ENCODE assay signal across 15 cellular contexts in the genomic region with DNA sequence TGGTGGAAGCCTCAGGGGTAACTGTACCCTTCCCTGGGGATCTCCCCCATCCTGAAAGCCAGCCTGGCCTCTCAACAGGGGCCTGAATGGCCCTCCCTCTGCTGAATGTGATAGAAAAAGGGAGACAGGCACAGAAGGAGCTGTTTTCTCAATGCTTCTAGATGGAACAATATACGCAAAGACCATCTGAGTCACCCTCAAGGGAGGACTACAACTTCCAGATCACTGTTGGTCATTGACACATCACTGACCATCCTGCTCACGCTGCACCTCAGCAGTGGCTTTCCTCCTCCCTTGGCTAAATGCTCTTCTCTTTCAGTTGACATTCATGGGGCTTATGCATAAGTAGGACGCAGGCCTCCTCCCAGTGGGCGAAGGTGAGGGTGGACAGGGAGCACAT.
DNase-seq lines count a peak whose midpoint lies in the region; ATAC-seq, FAIRE-seq and TF ChIP-seq lines count a peak whose summit lies in the region.
"Had no signal": no experiment of that assay in that cellular context is flagged by ENCODE, and none has a peak within 500 bp of the region (broad histone marks: within the 10 kb centered on the region; RNA-seq: fewer than 3 reads in every experiment).

No MANE protein-coding gene starts in this region.

- FAIRE-seq in H1 (lab: Jason Lieb, UNC): no peak

- H3F3A ChIP-seq in neural progenitor cell (ENCODE audit: low read depth): no peaks in the 10 kb centered on the region

- H3K23me2 ChIP-seq in H1 (ENCODE audit: low read depth, low read length): no peaks in the 10 kb centered on the region

- no peak overlapping the region for H3K4ac ChIP-seq in H1 (replicated peaks; ENCODE audit: insufficient read length, low read depth, low read length)

- no peaks in the 10 kb centered on the region for H3K36me3 Mint-ChIP-seq in neural progenitor cell

- no peak overlapping the region for H2BK120ac ChIP-seq in H1 (replicated peaks; ENCODE audit: low read depth, low read length)

- no peak overlapping the region for H3K4me3 Mint-ChIP-seq in neural progenitor cell
- H3K4me3 Mint-ChIP-seq: H9 had no signal

- no peak for TF ChIP-seq CTCF in H1 (IDR thresholded peaks at IDR 0.05; ENCODE audit: control extremely low read depth in 1 of 3, insufficient read depth in 1 of 3, low read depth in 1 of 3, low read length in 3 of 3)
- TF ChIP-seq CTCF in neural progenitor cell (IDR thresholded peaks at IDR 0.05): no peak

- POLR2A ChIA-PET in H1 (lab: Charles Lee; ENCODE audit: partially characterized antibody): no interaction called here

- H2AFZ ChIP-seq in H1 (ENCODE audit: low read length): no peak overlapping the region
- no peak overlapping the region for H2AFZ ChIP-seq in neural progenitor cell (replicated peaks)

- no peak overlapping the region for H2BK20ac ChIP-seq in H1 (ENCODE audit: low read length)

- H3K79me1 ChIP-seq in H1 (ENCODE audit: low read depth, low read length): no peaks in the 10 kb centered on the region

- no peak overlapping the region for H3K9ac ChIP-seq in BLaER1 treated with 17β-estradiol and CSF1 and Interleukin-3, amounts not matched to agents 10 nM and 100 nM
- H3K9ac ChIP-seq in H1 (replicated peaks in 1 of 4; ENCODE audit: extremely low read depth in 1 of 4, low read depth in 3 of 4, low read length in 3 of 4) (no peak overlapping the region), neural progenitor cell (no peak overlapping the region)

- no peak overlapping the region for H3K27ac ChIP-seq in BLaER1 treated with 17β-estradiol and CSF1 and Interleukin-3, amounts not matched to agents 10 nM and 100 nM
- H3K27ac ChIP-seq in H1 (ENCODE audit: low read depth, low read length) (no peak overlapping the region), neural progenitor cell (no peak overlapping the region)

- DNase-seq in RKO (ENCODE audit: low spot score): peak; percentile 9
- no peak for DNase-seq in H1 (ENCODE audit: low read depth in 1 of 2, low spot score in 2 of 2)
- no peak for DNase-seq in neural progenitor cell (ENCODE audit: low spot score)
- no peak for DNase-seq in anterior cingulate cortex (lab: John Stamatoyannopoulos, UW)
- DNase-seq in DMS53 treated with DMSO at 0.1 percent for 48 hours (lab: John Stamatoyannopoulos, UW; ENCODE audit: unreplicated experiment): no peak
- DNase-seq: C1 segment of cervical spinal cord, EL, H9, NCI-H1048, NCI-H1436 treated with DMSO at 0.1 percent for 48 hours, NCI-H2029 treated with DMSO at 0.1 percent for 48 hours, NCI-H446 treated with DMSO at 0.1 percent for 48 hours had no signal

- no peak overlapping the region for H4K8ac ChIP-seq in H1 (ENCODE audit: extremely low read depth, insufficient read depth, low read length)

- CTCF ChIA-PET in H1 (lab: Charles Lee; ENCODE audit: partially characterized antibody): interaction anchor here (0.6 to 2.2 kb wide), 4 partner anchors 19 to 130 kb away, joined by 3 to 6 read pairs (median 4); no protein-coding TSS in a partner anchor

- peak overlapping the region; percentile 62; the same call in 1 of the 2 replicates for H2BK15ac ChIP-seq in H1 (ENCODE audit: low read length)

- WGBS in H1 (ENCODE audit: extremely low coverage in 1 of 2, insufficient coverage in 1 of 2, insufficient read length in 1 of 2, insufficient replicate concordance in 2 of 2, low coverage in 1 of 2, low lambda C conversion rate in 2 of 2, missing lambda C conversion rate in 1 of 2), 2 experiments: 87% methylated on average over 4 of the region's 4 CpGs; no CpG with 5 or more reads in 1 of the 2 experiments

- H3K79me2 ChIP-seq in H1 (ENCODE audit: control insufficient read depth in 1 of 2, insufficient read depth in 2 of 2, low read length in 2 of 2) (no peaks in the 10 kb centered on the region), neural progenitor cell (ENCODE audit: low read depth) (no peaks in the 10 kb centered on the region)

- no peak overlapping the region for H3K4me3 ChIP-seq in BLaER1 treated with 17β-estradiol and CSF1 and Interleukin-3, amounts not matched to agents 10 nM and 100 nM
- H3K4me3 ChIP-seq in H1 (ENCODE audit: extremely low read depth in 1 of 4, insufficient read depth in 2 of 4, low read depth in 3 of 4, low read length in 4 of 4) (no peak overlapping the region), neural progenitor cell (no peak overlapping the region)

- H2AK5ac ChIP-seq in H1 (ENCODE audit: low read depth, low read length): no peak overlapping the region

- H3K9me3 Mint-ChIP-seq in neural progenitor cell: no peaks in the 10 kb centered on the region

- no peaks in the 10 kb centered on the region for H3K9me3 ChIP-seq in BLaER1 treated with 17β-estradiol and CSF1 and Interleukin-3, amounts not matched to agents 10 nM and 100 nM (replicated peaks in 1 of 11)
- H3K9me3 ChIP-seq in H1 (ENCODE audit: insufficient read depth in 2 of 2, low read depth in 1 of 2, low read length in 1 of 2) (no peaks in the 10 kb centered on the region), neural progenitor cell (ENCODE audit: low read depth) (no peaks in the 10 kb centered on the region)

- peak overlapping the region in 7 of 11 experiments; percentile 20 to 66 (median 48); a peak in 14 of 22 replicates for H3K4me2 ChIP-seq in BLaER1 treated with 17β-estradiol and CSF1 and Interleukin-3, amounts not matched to agents 10 nM and 100 nM
- no peak overlapping the region for H3K4me2 ChIP-seq in H1 (ENCODE audit: insufficient read depth in 1 of 2, low read depth in 2 of 2, low read length in 2 of 2)
- H3K4me2 ChIP-seq in neural progenitor cell: no peak overlapping the region

- no peak overlapping the region for H3K14ac ChIP-seq in H1 (ENCODE audit: insufficient read length)

- ATAC-seq in HG02884 (IDR thresholded peaks at IDR 0.05; ENCODE audit: unreplicated experiment) (no peak), HG03521 (IDR thresholded peaks at IDR 0.05; ENCODE audit: unreplicated experiment) (no peak)

- H3K27me3 ChIP-seq in BLaER1 treated with 17β-estradiol and CSF1 and Interleukin-3, amounts not matched to agents 10 nM and 100 nM: no peaks in the 10 kb centered on the region
- H3K27me3 ChIP-seq in H1 (replicated peaks in 1 of 4; ENCODE audit: control insufficient read depth in 3 of 4, extremely low read depth in 1 of 4, insufficient read depth in 3 of 4, low read length in 3 of 4) (no peaks in the 10 kb centered on the region; a peak in 1 of 7 replicates), neural progenitor cell (no peaks in the 10 kb centered on the region)

- no peak for TF ChIP-seq EP300 in H1 (IDR thresholded peaks at IDR 0.05; ENCODE audit: borderline replicate concordance in 1 of 2, low read depth in 2 of 2, low read length in 2 of 2)

- H3K18ac ChIP-seq in H1 (ENCODE audit: extremely low read depth, low read length): no peak overlapping the region

- no peaks in the 10 kb centered on the region for H3K36me3 ChIP-seq in BLaER1 treated with 17β-estradiol and CSF1 and Interleukin-3, amounts not matched to agents 10 nM and 100 nM
- H3K36me3 ChIP-seq in H1 (ENCODE audit: control insufficient read depth in 2 of 4, insufficient read depth in 4 of 4, low read length in 3 of 4) (no peaks in the 10 kb centered on the region), neural progenitor cell (no peaks in the 10 kb centered on the region)

- H3K56ac ChIP-seq in H1 (replicated peaks; ENCODE audit: insufficient read length, low read depth, low read length): no peak overlapping the region

- H2BK5ac ChIP-seq in H1 (ENCODE audit: low read depth, low read length): no peak overlapping the region

- no peak overlapping the region for H4K91ac ChIP-seq in H1 (replicated peaks; ENCODE audit: insufficient read length, low read length)

- H3K4me1 Mint-ChIP-seq in neural progenitor cell: peaks cover 18% of the 10 kb centered on the region

- H2BK12ac ChIP-seq in H1 (ENCODE audit: low read depth, low read length): no peak overlapping the region

- no peak for TF ChIP-seq RAD21 in H1 (IDR thresholded peaks at IDR 0.05 in 1 of 2, conservative IDR thresholded peaks at IDR 0.05 in 1 of 2; ENCODE audit: low read depth in 2 of 2, low read length in 2 of 2)

- no peak overlapping the region for H3K23ac ChIP-seq in H1 (ENCODE audit: insufficient read length)

- H3K27me3 Mint-ChIP-seq in neural progenitor cell (ENCODE audit: insufficient read depth, low read depth): peaks cover 6% of the 10 kb centered on the region

- no peaks in the 10 kb centered on the region for H4K20me1 ChIP-seq in BLaER1 treated with 17β-estradiol and CSF1 and Interleukin-3, amounts not matched to agents 10 nM and 100 nM
- H4K20me1 ChIP-seq in H1 (replicated peaks in 1 of 2; ENCODE audit: control insufficient read depth in 1 of 2, insufficient read depth in 2 of 2, low read length in 2 of 2): no peaks in the 10 kb centered on the region
- no peaks in the 10 kb centered on the region for H4K20me1 ChIP-seq in neural progenitor cell (ENCODE audit: low read depth)

- no peak overlapping the region for H4K5ac ChIP-seq in H1 (ENCODE audit: insufficient read length, low read depth, low read length)

- TF ChIP-seq POLR2A in H1 (IDR thresholded peaks at IDR 0.05; ENCODE audit: control extremely low read depth in 1 of 2, low read depth in 2 of 2, low read length in 2 of 2): no peak

- peaks cover 15 to 50% (median 34%) of the 10 kb centered on the region in 10 experiments for H3K4me1 ChIP-seq in BLaER1 treated with 17β-estradiol and CSF1 and Interleukin-3, amounts not matched to agents 10 nM and 100 nM
- H3K4me1 ChIP-seq in H1 (replicated peaks in 1 of 4; ENCODE audit: control insufficient read depth in 3 of 4, insufficient read depth in 4 of 4, low read length in 3 of 4): peaks cover 0 to 5% (median under 1%) of the 10 kb centered on the region in 4 experiments; a peak in 2 of 7 replicates
- H3K4me1 ChIP-seq in neural progenitor cell: peaks cover 6% of the 10 kb centered on the region

- peak overlapping the region; percentile 44 for H3K27ac Mint-ChIP-seq in neural progenitor cell
- H3K27ac Mint-ChIP-seq: H9 had no signal

TF ChIP-seq in H1, 55 proteins besides CTCF, POLR2A, EP300 and RAD21 (continues in another document):
- no peak for TF ChIP-seq CHD1 (IDR thresholded peaks at IDR 0.05; ENCODE audit: low read depth, low read length)
- TF ChIP-seq SAP30 (IDR thresholded peaks at IDR 0.05; ENCODE audit: insufficient read depth, insufficient replicate concordance, low read length): no peak
- TF ChIP-seq JUND (IDR thresholded peaks at IDR 0.05; ENCODE audit: low read length): no peak
- no peak for TF ChIP-seq BACH1 (IDR thresholded peaks at IDR 0.05; ENCODE audit: low read length)
- no peak for TF ChIP-seq BCL11A (IDR thresholded peaks at IDR 0.05; ENCODE audit: low read depth in 2 of 2, low read length in 2 of 2)
- no peak for TF ChIP-seq ZNF274 (IDR thresholded peaks at IDR 0.05; ENCODE audit: borderline replicate concordance, extremely low read depth, low read length)
- no peak for TF ChIP-seq POLR2AphosphoS5 (IDR thresholded peaks at IDR 0.05; ENCODE audit: low read depth, low read length)
- TF ChIP-seq EGR1 (IDR thresholded peaks at IDR 0.05; ENCODE audit: borderline replicate concordance, low read depth, low read length): no peak
- no peak for TF ChIP-seq MAFK (IDR thresholded peaks at IDR 0.05; ENCODE audit: low read depth, low read length)
- no peak for TF ChIP-seq RBBP5 (IDR thresholded peaks at IDR 0.05; ENCODE audit: borderline replicate concordance, low read depth, low read length)
- no peak for TF ChIP-seq FOSL1 (IDR thresholded peaks at IDR 0.05; ENCODE audit: insufficient read depth, low read depth, low read length)

Comparison
In these comparisons a context has a peak if more than half of its experiments do, and no peak if none do; other contexts are left out.
1. H3K4me2 ChIP-seq: peak in BLaER1 treated with 17β-estradiol and CSF1 and Interleukin-3, amounts not matched to agents 10 nM and 100 nM (7 of 11); none in H1 (0 of 2) and neural progenitor cell (single experiment).